Comparison of ENCODE assay signal across 9 cellular contexts in the genomic region with DNA sequence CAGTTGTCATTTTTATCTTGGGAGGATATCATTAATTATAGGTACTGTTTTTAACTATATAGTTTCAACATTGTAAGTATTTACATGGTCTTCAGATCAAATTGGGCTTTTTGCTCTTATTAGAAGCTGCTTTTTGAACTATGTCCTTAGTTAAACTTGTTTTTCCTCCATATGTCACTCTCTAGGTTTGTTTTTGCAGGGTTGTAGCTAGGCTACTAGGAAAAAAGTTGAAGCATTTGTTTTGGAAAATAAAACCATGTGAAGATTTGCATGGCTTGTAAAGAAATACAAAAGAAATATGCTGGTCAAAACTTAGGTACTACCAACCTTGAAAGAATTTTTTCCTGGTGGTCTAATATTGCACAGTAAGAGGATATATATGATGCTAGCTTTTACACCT. TPM values are rescaled to one million over a fixed set of nuclear protein-coding genes. Genes with fewer than 3 reads are reported as not detected.
DNase-seq lines count a peak whose midpoint lies in the region; ATAC-seq and TF ChIP-seq lines count a peak whose summit lies in the region.
"Had no signal": no experiment of that assay in that cellular context is flagged by ENCODE, and none has a peak within 500 bp of the region (broad histone marks: within the 10 kb centered on the region; RNA-seq: fewer than 3 reads in every experiment).

No MANE protein-coding gene starts in this region.

- H3K27ac ChIP-seq in foreskin keratinocyte: peak overlapping the region; percentile 79

- H3K27me3 Mint-ChIP-seq in T-helper 17 cell: no peaks in the 10 kb centered on the region
- H3K27me3 Mint-ChIP-seq in stimulated activated naive B cell treated with anti-CD40 and anti-IgM and Interleukin-4, amounts not matched to agents 10 μg/mL and 1 μg/mL and 100 μg/mL, for 72 hours: no peaks in the 10 kb centered on the region

- H3K9me3 Mint-ChIP-seq in stimulated activated naive B cell treated with anti-CD40 and anti-IgM and Interleukin-4, amounts not matched to agents 10 μg/mL and 1 μg/mL and 100 μg/mL, for 72 hours: no peaks in the 10 kb centered on the region

- H3K27ac Mint-ChIP-seq in T-helper 17 cell: peak overlapping the region; percentile 99
- H3K27ac Mint-ChIP-seq in stimulated activated naive B cell treated with anti-CD40 and anti-IgM and Interleukin-4, amounts not matched to agents 10 μg/mL and 1 μg/mL and 100 μg/mL, for 72 hours: peak overlapping the region; percentile 14

- DNase-seq in NCI-H2171 treated with DMSO at 0.1 percent for 48 hours (lab: John Stamatoyannopoulos, UW) (peak; percentile 13), NCI-H2171 (lab: John Stamatoyannopoulos, UW) (no peak), T-helper 17 cell (no peak), foreskin keratinocyte (peak in 1 of 2 donors; percentile 4), RKO (ENCODE audit: low spot score) (no peak), C1 segment of cervical spinal cord (lab: John Stamatoyannopoulos, UW) (no peak)
- no peak for DNase-seq in stimulated activated naive B cell treated with anti-CD40 and anti-IgM and Interleukin-4, amounts not matched to agents 10 μg/mL and 1 μg/mL and 100 μg/mL, for 72 hours
- no peak for DNase-seq in activated effector memory CD4-positive, alpha-beta T cell treated with Interleukin-2 at 50 U/mL for 16 hours
- DNase-seq: NCI-H1092 treated with DMSO at 0.1 percent for 48 hours had no signal

- peaks cover 23% of the 10 kb centered on the region for H3K4me1 Mint-ChIP-seq in T-helper 17 cell
- H3K4me1 Mint-ChIP-seq in stimulated activated naive B cell treated with anti-CD40 and anti-IgM and Interleukin-4, amounts not matched to agents 10 μg/mL and 1 μg/mL and 100 μg/mL, for 72 hours: peaks cover 9 to 31% of the 10 kb centered on the region in 2 donors

- peaks cover 4% of the 10 kb centered on the region for H3K36me3 Mint-ChIP-seq in T-helper 17 cell (ENCODE audit: low read depth)
- H3K36me3 Mint-ChIP-seq in stimulated activated naive B cell treated with anti-CD40 and anti-IgM and Interleukin-4, amounts not matched to agents 10 μg/mL and 1 μg/mL and 100 μg/mL, for 72 hours: peaks cover 17 to 33% of the 10 kb centered on the region in 2 donors

- peaks cover 25% of the 10 kb centered on the region for H3K4me1 ChIP-seq in foreskin keratinocyte

- H3K4me3 Mint-ChIP-seq in T-helper 17 cell: peak overlapping the region; percentile 52
- peak overlapping the region; percentile 36 to 51 for H3K4me3 Mint-ChIP-seq in stimulated activated naive B cell treated with anti-CD40 and anti-IgM and Interleukin-4, amounts not matched to agents 10 μg/mL and 1 μg/mL and 100 μg/mL, for 72 hours

- H3K27me3 ChIP-seq in foreskin keratinocyte: no peaks in the 10 kb centered on the region

- no peak for TF ChIP-seq CTCF in foreskin keratinocyte (conservative IDR thresholded peaks at IDR 0.05)

- H3K9me3 ChIP-seq in T-helper 17 cell (ENCODE audit: control insufficient read depth, low read length, poor library complexity, severe bottlenecking): no peaks in the 10 kb centered on the region

- ATAC-seq in T-helper 17 cell (no peak), foreskin keratinocyte (no peak)
- no peak for ATAC-seq in stimulated activated naive B cell treated with anti-CD40 and anti-IgM and Interleukin-4, amounts not matched to agents 10 μg/mL and 1 μg/mL and 100 μg/mL, for 72 hours (replicated peaks)

RNA-seq across cellular contexts. Expression of a gene that starts 3.4 kb away (rescaled TPM):
- total RNA-seq in T-helper 17 cell: 10 to 100 TPM; 63.1 to 63.3 TPM
- total RNA-seq in foreskin keratinocyte: 18.4 and 18.5 TPM in 2 replicates
- 3.4 and 4.1 TPM in 2 replicates for polyA plus RNA-seq in foreskin keratinocyte
